19 cellular contexts compared by ENCODE assay signal in genomic region chr5:159800131-159800830, GRCh38.
A peak's percentile ranks its signal among the peaks of the same experiment; 100 is the strongest.
DNase-seq lines count a peak whose midpoint lies in the region; ATAC-seq and TF ChIP-seq lines count a peak whose summit lies in the region.
"Had no signal": no experiment of that assay in that cellular context is flagged by ENCODE, and none has a peak within 500 bp of the region (broad histone marks: within the 10 kb centered on the region; RNA-seq: fewer than 3 reads in every experiment).

No MANE protein-coding gene starts in this region.

- H3K9me3 ChIP-seq in IMR-90 (ENCODE audit: control insufficient read depth, insufficient read depth, low read length) = no peaks in the 10 kb centered on the region
- no peaks in the 10 kb centered on the region for H3K9me3 ChIP-seq in esophagus muscularis mucosa
- H3K9me3 ChIP-seq in neural progenitor cell (ENCODE audit: low read depth) = no peaks in the 10 kb centered on the region
- H3K9me3 ChIP-seq in lower lobe of right lung = no peaks in the 10 kb centered on the region
- H3K9me3 ChIP-seq: BLaER1 treated with 17β-estradiol and CSF1 and Interleukin-3, amounts not matched to agents 10 nM and 100 nM had no signal

- H3K9ac ChIP-seq in IMR-90 (ENCODE audit: low read depth, low read length) (no peak overlapping the region), neural progenitor cell (no peak overlapping the region)
- H3K9ac ChIP-seq: BLaER1 treated with 17β-estradiol and CSF1 and Interleukin-3, amounts not matched to agents 10 nM and 100 nM had no signal

- no peak overlapping the region for H2BK20ac ChIP-seq in IMR-90 (ENCODE audit: low read depth, low read length)

- no peaks in the 10 kb centered on the region for H3K27me3 Mint-ChIP-seq in neural progenitor cell (ENCODE audit: insufficient read depth, low read depth)
- H3K27me3 Mint-ChIP-seq: B cell had no signal

- no peak overlapping the region for H2BK120ac ChIP-seq in IMR-90 (ENCODE audit: low read depth, low read length)

- WGBS in IMR-90 (ENCODE audit: extremely low coverage in 2 of 2, insufficient read length in 1 of 2), 2 experiments = no CpG with 5 or more reads among the region's 8 CpGs
- 87% methylated on average over 8 of the region's 8 CpGs for WGBS in esophagus muscularis mucosa

- H4K8ac ChIP-seq in IMR-90 (ENCODE audit: low read depth in 2 of 2, low read length in 2 of 2) = no peak overlapping the region

- no peaks in the 10 kb centered on the region for H3K79me1 ChIP-seq in IMR-90 (ENCODE audit: low read depth in 1 of 2, low read length in 2 of 2)

- peaks cover 3% of the 10 kb centered on the region for H3K9me3 Mint-ChIP-seq in neural progenitor cell
- H3K9me3 Mint-ChIP-seq: CD8-positive, alpha-beta T cell; HFFc6 had no signal

- BruUV-seq in IMR-90 (replicated peaks; lab: Mats Ljungman, UMichigan) = no TSS peak

- peaks cover 3% of the 10 kb centered on the region for H3K4me1 Mint-ChIP-seq in neural progenitor cell

- H3K18ac ChIP-seq in IMR-90 (ENCODE audit: low read depth, low read length) = no peak overlapping the region

- no peak overlapping the region for H3K56ac ChIP-seq in IMR-90 (ENCODE audit: extremely low read depth, insufficient read depth, low read length)

- no peaks in the 10 kb centered on the region for H4K20me1 ChIP-seq in IMR-90 (ENCODE audit: insufficient read depth, low read length)
- H4K20me1 ChIP-seq in neural progenitor cell (ENCODE audit: low read depth) = no peaks in the 10 kb centered on the region
- H4K20me1 ChIP-seq: BLaER1 treated with 17β-estradiol and CSF1 and Interleukin-3, amounts not matched to agents 10 nM and 100 nM had no signal

- no peak overlapping the region for H3K23ac ChIP-seq in IMR-90 (ENCODE audit: low read depth, low read length)

- H2AK5ac ChIP-seq in IMR-90 (ENCODE audit: low read depth, low read length) = no peak overlapping the region

- TF ChIP-seq CTCF in IMR-90 (conservative IDR thresholded peaks at IDR 0.05; ENCODE audit: low read depth, low read length) = no peak
- no peak for TF ChIP-seq CTCF in esophagus muscularis mucosa (IDR thresholded peaks at IDR 0.05)
- no peak for TF ChIP-seq CTCF in neural progenitor cell (IDR thresholded peaks at IDR 0.05)
- no peak for TF ChIP-seq CTCF in lower lobe of right lung (IDR thresholded peaks at IDR 0.05)
- no peak for TF ChIP-seq CTCF in GM20000 (IDR thresholded peaks at IDR 0.05; ENCODE audit: extremely low read depth, missing control alignments)

- no peak overlapping the region for H4K5ac ChIP-seq in IMR-90 (ENCODE audit: low read depth, low read length)

- no peak overlapping the region for H3K27ac Mint-ChIP-seq in neural progenitor cell
- H3K27ac Mint-ChIP-seq: B cell; CD8-positive, alpha-beta T cell; HFFc6 had no signal

- no peak overlapping the region for H3K14ac ChIP-seq in IMR-90 (replicated peaks; ENCODE audit: low read depth, low read length)

- CTCF ChIA-PET in IMR-90 (lab: Yijun Ruan, JAX) = no interaction called here

- TF ChIP-seq POLR2A in IMR-90 (IDR thresholded peaks at IDR 0.05; ENCODE audit: low read depth, low read length) (no peak), esophagus muscularis mucosa (IDR thresholded peaks at IDR 0.05; ENCODE audit: low read depth) (no peak)

- no peak overlapping the region for H4K91ac ChIP-seq in IMR-90 (ENCODE audit: insufficient read depth, low read depth, low read length)

- H3K36me3 ChIP-seq in IMR-90 (ENCODE audit: control insufficient read depth, insufficient read depth, low read length) (no peaks in the 10 kb centered on the region), esophagus muscularis mucosa (no peaks in the 10 kb centered on the region), neural progenitor cell (no peaks in the 10 kb centered on the region), lower lobe of right lung (no peaks in the 10 kb centered on the region)
- H3K36me3 ChIP-seq: BLaER1 treated with 17β-estradiol and CSF1 and Interleukin-3, amounts not matched to agents 10 nM and 100 nM had no signal

- DNase-seq in AG20443 (ENCODE audit: low spot score) = peak; percentile 17
- DNase-seq in IMR-90 = peak; percentile 18
- DNase-seq in esophagus muscularis mucosa (ENCODE audit: extremely low spot score) = peak; percentile 79
- DNase-seq in neural progenitor cell (ENCODE audit: low spot score) = no peak
- DNase-seq in substantia nigra (lab: John Stamatoyannopoulos, UW) = no peak
- DNase-seq in lower lobe of right lung = no peak
- no peak for DNase-seq in GM20000 (ENCODE audit: low spot score)
- DNase-seq: ACHN; Calu3; CD8-positive, alpha-beta T cell; DMS79 treated with DMSO at 0.1 percent for 48 hours; GF-D8; GOT3; H7; HFFc6; KG1 had no signal

- no peak overlapping the region for H3K4me3 ChIP-seq in IMR-90 (ENCODE audit: insufficient read depth, low read depth, low read length)
- H3K4me3 ChIP-seq in esophagus muscularis mucosa = no peak overlapping the region
- H3K4me3 ChIP-seq in neural progenitor cell = no peak overlapping the region
- H3K4me3 ChIP-seq in lower lobe of right lung = no peak overlapping the region
- H3K4me3 ChIP-seq: BLaER1 treated with 17β-estradiol and CSF1 and Interleukin-3, amounts not matched to agents 10 nM and 100 nM had no signal

- H3K36me3 Mint-ChIP-seq in neural progenitor cell = no peaks in the 10 kb centered on the region
- H3K36me3 Mint-ChIP-seq: CD8-positive, alpha-beta T cell had no signal

- no peak for TF ChIP-seq EP300 in esophagus muscularis mucosa (IDR thresholded peaks at IDR 0.05)

- no peak overlapping the region for H3K27ac ChIP-seq in IMR-90 (ENCODE audit: insufficient read depth, low read length)
- H3K27ac ChIP-seq in esophagus muscularis mucosa (replicated peaks in 1 of 4) = no peak overlapping the region
- no peak overlapping the region for H3K27ac ChIP-seq in neural progenitor cell
- H3K27ac ChIP-seq in substantia nigra (ENCODE audit: low read depth, low read length, poor library complexity, severe bottlenecking) = no peak overlapping the region
- no peak overlapping the region for H3K27ac ChIP-seq in lower lobe of right lung
- H3K27ac ChIP-seq: BLaER1 treated with 17β-estradiol and CSF1 and Interleukin-3, amounts not matched to agents 10 nM and 100 nM had no signal

- intact Hi-C loops in IMR-90 (cut with micrococcal nuclease) = no loop called here
- intact Hi-C loops in esophagus muscularis mucosa (cut with DNase I) = no loop called here
- intact Hi-C loops in lower lobe of right lung (cut with DNase I) = no loop called here

- peak overlapping the region; percentile 13; the same call in 1 of the 2 replicates for H3K4me2 ChIP-seq in IMR-90 (ENCODE audit: low read depth, low read length)
- H3K4me2 ChIP-seq in neural progenitor cell = no peak overlapping the region

- ATAC-seq in IMR-90 (ENCODE audit: low read depth) = peak; percentile 32; the same call in 1 of the 2 replicates
- no peak for ATAC-seq in lower lobe of right lung
- ATAC-seq: CD8-positive, alpha-beta T cell; HCT116 had no signal

- dilution Hi-C loops in IMR-90 (cut with HindIII; ENCODE audit: low sequenced_read_pairs, unreplicated experiment) = no loop called here

- H3F3A ChIP-seq in neural progenitor cell (ENCODE audit: low read depth) = no peaks in the 10 kb centered on the region

- no peaks in the 10 kb centered on the region for H3K79me2 ChIP-seq in neural progenitor cell (ENCODE audit: low read depth)

- H2AFZ ChIP-seq in IMR-90 (replicated peaks; ENCODE audit: low read length, poor library complexity) (no peak overlapping the region), neural progenitor cell (replicated peaks) (peak overlapping the region; percentile 14)

- H3K4me1 ChIP-seq in IMR-90 (ENCODE audit: control insufficient read depth, insufficient read depth, low read length) (no peaks in the 10 kb centered on the region; the same call in 1 of the 2 replicates), esophagus muscularis mucosa (no peaks in the 10 kb centered on the region), neural progenitor cell (peaks cover 8% of the 10 kb centered on the region), lower lobe of right lung (no peaks in the 10 kb centered on the region)

- no peaks in the 10 kb centered on the region for H3K9me1 ChIP-seq in IMR-90 (ENCODE audit: insufficient read depth, low read length)

- POLR2A ChIA-PET in IMR-90 (lab: Charles Lee; ENCODE audit: unreplicated experiment) = no interaction called here

- no peak overlapping the region for H3K4ac ChIP-seq in IMR-90 (ENCODE audit: low read depth, low read length)

- no peak for TF ChIP-seq RAD21 in IMR-90 (IDR thresholded peaks at IDR 0.05; ENCODE audit: low read length)

- no peak overlapping the region for H2AK9ac ChIP-seq in IMR-90 (replicated peaks; ENCODE audit: low read depth, low read length, poor library complexity)

- H2BK15ac ChIP-seq in IMR-90 (ENCODE audit: low read depth, low read length) = no peak overlapping the region

- peaks cover 3% of the 10 kb centered on the region; the same call in 1 of the 2 replicates for H3K27me3 ChIP-seq in IMR-90 (ENCODE audit: control insufficient read depth, insufficient read depth, low read length)
- H3K27me3 ChIP-seq in esophagus muscularis mucosa = no peaks in the 10 kb centered on the region
- no peaks in the 10 kb centered on the region for H3K27me3 ChIP-seq in neural progenitor cell
- H3K27me3 ChIP-seq in lower lobe of right lung (ENCODE audit: low read depth) = no peaks in the 10 kb centered on the region
- H3K27me3 ChIP-seq: BLaER1 treated with 17β-estradiol and CSF1 and Interleukin-3, amounts not matched to agents 10 nM and 100 nM had no signal

- H2BK5ac ChIP-seq in IMR-90 (ENCODE audit: low read depth, low read length, poor library complexity, severe bottlenecking) = no peak overlapping the region

- no peak overlapping the region for H3K4me3 Mint-ChIP-seq in neural progenitor cell
- H3K4me3 Mint-ChIP-seq: B cell; CD8-positive, alpha-beta T cell; HFFc6 had no signal

- in situ Hi-C loops in IMR-90 (cut with MboI; ENCODE audit: low sequenced_read_pairs) = no loop called here

TF ChIP-seq in IMR-90, 13 proteins besides CTCF, POLR2A, EP300 and RAD21 (continues in another document):
- TF ChIP-seq MXI1 (IDR thresholded peaks at IDR 0.05; ENCODE audit: borderline replicate concordance, low read depth, low read length) (no peak), USF2 (IDR thresholded peaks at IDR 0.05; ENCODE audit: low read depth, low read length) (no peak), BHLHE40 (IDR thresholded peaks at IDR 0.05; ENCODE audit: low read depth, low read length) (no peak), CHD1 (IDR thresholded peaks at IDR 0.05; ENCODE audit: low read depth, low read length) (no peak), MAZ (IDR thresholded peaks at IDR 0.05; ENCODE audit: borderline replicate concordance, low read depth, low read length) (no peak), RCOR1 (IDR thresholded peaks at IDR 0.05; ENCODE audit: insufficient replicate concordance, low read length) (no peak), MAFK (IDR thresholded peaks at IDR 0.05; ENCODE audit: low read depth, low read length) (no peak)

Comparison
In these comparisons a context has a peak if more than half of its experiments do, and no peak if none do; other contexts are left out.
1. DNase-seq: peak in AG20443 (single experiment), IMR-90 (single experiment) and esophagus muscularis mucosa (single experiment); none in neural progenitor cell (single experiment), substantia nigra (0 of 49), lower lobe of right lung (single experiment) and GM20000 (single experiment).